Comparison of ENCODE assay signal across 16 cellular contexts in genomic region chr11:69310934-69311766, GRCh38. TPM values are rescaled to one million over a fixed set of nuclear protein-coding genes. Genes with fewer than 3 reads are reported as not detected.
A peak's percentile ranks its signal among the peaks of the same experiment; 100 is the strongest.
DNase-seq lines count a peak whose midpoint lies in the region; ATAC-seq and TF ChIP-seq lines count a peak whose summit lies in the region.
"Had no signal": no experiment of that assay in that cellular context is flagged by ENCODE, and none has a peak within 500 bp of the region (broad histone marks: within the 10 kb centered on the region; RNA-seq: fewer than 3 reads in every experiment).

No MANE protein-coding gene starts in this region.

- H3K4me1 ChIP-seq in GM23338 (ENCODE audit: insufficient read depth), result no peaks in the 10 kb centered on the region
- H3K4me1 ChIP-seq: gastrocnemius medialis, parathyroid adenoma had no signal

- POLR2A ChIA-PET in activated CD4-positive, alpha-beta memory T cell treated with anti-CD3 and anti-CD28 coated beads, Interleukin-2, amount 10 ng/mL, durations not matched to agents 7 days and 5 days (lab: Charles Lee), result interaction anchor here (0.6 to 2.5 kb wide), 3 partner anchors 9 to 357 kb away, joined by 3 to 40 read pairs (median 5); no protein-coding TSS in a partner anchor

- H3K36me3 ChIP-seq in GM23338 (ENCODE audit: insufficient read depth), result no peaks in the 10 kb centered on the region
- H3K36me3 ChIP-seq: gastrocnemius medialis, tibial artery had no signal

- CTCF ChIA-PET in activated CD4-positive, alpha-beta memory T cell treated with anti-CD3 and anti-CD28 coated beads, Interleukin-2, amount 10 ng/mL, durations not matched to agents 7 days and 5 days (lab: Charles Lee), result interaction anchor here (1.5 to 2.3 kb wide), 2 partner anchors 14 to 19 kb away, joined by 6 to 10 read pairs; no protein-coding TSS in a partner anchor

- no peak overlapping the region for H3K4me3 ChIP-seq in GM23338
- H3K4me3 ChIP-seq: dorsolateral prefrontal cortex, gastrocnemius medialis, tibial artery had no signal

- H3K27ac Mint-ChIP-seq in CD14-positive monocyte, result peak overlapping the region in 2 of 7 donors; percentile 25 to 28
- no peak overlapping the region for H3K27ac Mint-ChIP-seq in GM23338
- peak overlapping the region; percentile 78 for H3K27ac Mint-ChIP-seq in activated CD4-positive, alpha-beta memory T cell treated with anti-CD3 and anti-CD28 coated beads, Interleukin-2, amount 10 ng/mL, durations not matched to agents 7 days and 5 days

- H3K36me3 Mint-ChIP-seq in CD14-positive monocyte (no peaks in the 10 kb centered on the region), GM23338 (ENCODE audit: low read depth) (no peaks in the 10 kb centered on the region)
- no peaks in the 10 kb centered on the region for H3K36me3 Mint-ChIP-seq in activated CD4-positive, alpha-beta memory T cell treated with anti-CD3 and anti-CD28 coated beads, Interleukin-2, amount 10 ng/mL, durations not matched to agents 7 days and 5 days (ENCODE audit: low read depth)

- peaks cover 0 to 3% (median 0%) of the 10 kb centered on the region in 7 donors for H3K9me3 Mint-ChIP-seq in CD14-positive monocyte
- H3K9me3 Mint-ChIP-seq in GM23338, result no peaks in the 10 kb centered on the region
- no peaks in the 10 kb centered on the region for H3K9me3 Mint-ChIP-seq in activated CD4-positive, alpha-beta memory T cell treated with anti-CD3 and anti-CD28 coated beads, Interleukin-2, amount 10 ng/mL, durations not matched to agents 7 days and 5 days

- TF ChIP-seq CTCF in CD14-positive monocyte (IDR thresholded peaks at IDR 0.05) (no peak), GM23338 (conservative IDR thresholded peaks at IDR 0.05; ENCODE audit: low read depth in 2 of 2) (no peak), GM13977 (IDR thresholded peaks at IDR 0.05; ENCODE audit: extremely low read depth, insufficient read depth, missing control alignments) (no peak)

- no peaks in the 10 kb centered on the region for H4K20me1 ChIP-seq in GM23338 (replicated peaks; ENCODE audit: insufficient read depth)

- H3K9me2 ChIP-seq in GM23338 (ENCODE audit: insufficient read depth), result no peaks in the 10 kb centered on the region

- H3K4me1 Mint-ChIP-seq in CD14-positive monocyte (peaks cover 35% of the 10 kb centered on the region), GM23338 (no peaks in the 10 kb centered on the region; the same call in 2 of the 3 replicates)
- H3K4me1 Mint-ChIP-seq in activated CD4-positive, alpha-beta memory T cell treated with anti-CD3 and anti-CD28 coated beads, Interleukin-2, amount 10 ng/mL, durations not matched to agents 7 days and 5 days, result peaks cover 20% of the 10 kb centered on the region

- H3F3A ChIP-seq in GM23338 (replicated peaks; ENCODE audit: low read depth), result no peaks in the 10 kb centered on the region

- ATAC-seq in GM23338 (peak; percentile 35; the same call in 2 of the 3 replicates), GM18873 (IDR thresholded peaks at IDR 0.05; ENCODE audit: low FRiP score, unreplicated experiment) (no peak), left lobe of liver (no peak)
- ATAC-seq: gastrocnemius medialis had no signal

- H3K27me3 ChIP-seq in GM23338 (ENCODE audit: insufficient read depth), result no peaks in the 10 kb centered on the region
- H3K27me3 ChIP-seq: gastrocnemius medialis, tibial artery had no signal

- no peak overlapping the region for H3K27ac ChIP-seq in GM23338 (ENCODE audit: low read depth)
- H3K27ac ChIP-seq: dorsolateral prefrontal cortex, gastrocnemius medialis, parathyroid adenoma, tibial artery had no signal

- DNase-seq in CD14-positive monocyte (ENCODE audit: low spot score), result peak; percentile 45
- no peak for DNase-seq in GM23338 (ENCODE audit: low spot score)
- no peak for DNase-seq in activated CD4-positive, alpha-beta memory T cell treated with anti-CD3 and anti-CD28 coated beads, Interleukin-2, amount 10 ng/mL, durations not matched to agents 7 days and 5 days
- peak; percentile 59 for DNase-seq in mesenteric fat pad (ENCODE audit: low spot score)
- DNase-seq in LoVo (ENCODE audit: low spot score), result no peak
- DNase-seq in GM13977 (ENCODE audit: low spot score), result no peak
- DNase-seq in left lobe of liver (ENCODE audit: low spot score), result no peak
- DNase-seq: activated gamma-delta T cell treated with Interleukin-2 at 50 U/mL for 16 hours, gastrocnemius medialis, left cardiac atrium, NCI-H1930, T1000 had no signal

- H2AFZ ChIP-seq in GM23338, result no peak overlapping the region
- H2AFZ ChIP-seq: parathyroid adenoma had no signal

- H3K4me2 ChIP-seq in GM23338, result no peak overlapping the region

- peak overlapping the region in 1 of 2 donors; percentile 85 for H3K4me3 Mint-ChIP-seq in CD14-positive monocyte
- no peak overlapping the region for H3K4me3 Mint-ChIP-seq in GM23338
- H3K4me3 Mint-ChIP-seq in activated CD4-positive, alpha-beta memory T cell treated with anti-CD3 and anti-CD28 coated beads, Interleukin-2, amount 10 ng/mL, durations not matched to agents 7 days and 5 days, result no peak overlapping the region

- intact Hi-C loops in CD14-positive monocyte (cut with micrococcal nuclease), result no loop called here

- in situ Hi-C loops in GM13977 (cut with MboI; ENCODE audit: low pct_unique_long_range_greater_than_20kb, low sequenced_read_pairs, unreplicated experiment), result no loop called here

- no peaks in the 10 kb centered on the region for H3K79me2 ChIP-seq in GM23338 (replicated peaks; ENCODE audit: insufficient read depth)
- H3K79me2 ChIP-seq: parathyroid adenoma had no signal

- peaks cover 23 to 30% (median 27%) of the 10 kb centered on the region in 3 donors for H3K27me3 Mint-ChIP-seq in CD14-positive monocyte (ENCODE audit: low read depth in 3 of 3)
- peaks cover 5% of the 10 kb centered on the region for H3K27me3 Mint-ChIP-seq in GM23338 (ENCODE audit: insufficient read depth, low read depth, poor library complexity)
- peaks cover 10% of the 10 kb centered on the region for H3K27me3 Mint-ChIP-seq in activated CD4-positive, alpha-beta memory T cell treated with anti-CD3 and anti-CD28 coated beads, Interleukin-2, amount 10 ng/mL, durations not matched to agents 7 days and 5 days

TF ChIP-seq in GM23338, 12 proteins besides CTCF, POLR2A, EP300 and RAD21 (continues in another document):
- TF ChIP-seq POLR2AphosphoS5 (IDR thresholded peaks at IDR 0.05; ENCODE audit: low read depth) (no peak), EZH2phosphoT487 (IDR thresholded peaks at IDR 0.05; ENCODE audit: unreplicated experiment) (no peak), ETS1 (IDR thresholded peaks at IDR 0.05) (no peak), ZNF114 (CRISPR knock-in tag; IDR thresholded peaks at IDR 0.05) (no peak), NANOG (IDR thresholded peaks at IDR 0.05; ENCODE audit: borderline replicate concordance) (no peak)

RNA-seq across cellular contexts. Expression of gene MYEOV, which starts 17.2 kb away (rescaled TPM):
- polyA plus RNA-seq in CD14-positive monocyte (not detected), GM23338 (2016; fragmentation: Nextera tagmentation; extraction: Ambion mirVana) (0.19 TPM in 1 of 2 replicates, not detected in the other)
- 0.14 and 0.70 TPM in 2 replicates for total RNA-seq in GM23338 (2014; rRNA removed; shearing (Covaris generic))
- total RNA-seq in activated CD4-positive, alpha-beta memory T cell treated with anti-CD3 and anti-CD28 coated beads, Interleukin-2, amount 10 ng/mL, durations not matched to agents 7 days and 5 days, result not detected
- total RNA-seq in mesenteric fat pad (31.4 TPM), left lobe of liver (0.78 TPM)

Comparison
In these comparisons a context has a peak if more than half of its experiments do, and no peak if none do; other contexts are left out.
1. DNase-seq: peak in CD14-positive monocyte (single experiment) and mesenteric fat pad (single experiment); none in GM23338 (single experiment), activated CD4-positive, alpha-beta memory T cell treated with anti-CD3 and anti-CD28 coated beads, Interleukin-2, amount 10 ng/mL, durations not matched to agents 7 days and 5 days (single experiment), LoVo (single experiment), GM13977 (single experiment) and left lobe of liver (single experiment).
2. RNA of gene MYEOV, which starts 17.2 kb away (total RNA-seq): 31.4 TPM in mesenteric fat pad (single experiment); 0.78 TPM in left lobe of liver (single experiment), 0.14 to 0.70 TPM in GM23338 and not detected in activated CD4-positive, alpha-beta memory T cell treated with anti-CD3 and anti-CD28 coated beads, Interleukin-2, amount 10 ng/mL, durations not matched to agents 7 days and 5 days; every median in the first group is over 10 times any median in the second.